20 cellular contexts compared by ENCODE assay signal in genomic region chr3:177959188-177959587, GRCh38.
DNase-seq lines count a peak whose midpoint lies in the region; ATAC-seq and TF ChIP-seq lines count a peak whose summit lies in the region.
"Had no signal": no experiment of that assay in that cellular context is flagged by ENCODE, and none has a peak within 500 bp of the region (broad histone marks: within the 10 kb centered on the region; RNA-seq: fewer than 3 reads in every experiment).

No MANE protein-coding gene starts in this region.

- H3K27me3 ChIP-seq in DOHH2 (ENCODE audit: control insufficient read depth, low read length), result no peaks in the 10 kb centered on the region
- H3K27me3 ChIP-seq in GM23248 (replicated peaks; ENCODE audit: insufficient read depth), result no peaks in the 10 kb centered on the region
- H3K27me3 ChIP-seq: BE2C, BLaER1 had no signal

- H3K4me2 ChIP-seq in DOHH2 (ENCODE audit: low read length), result peak overlapping the region; percentile 55
- H3K4me2 ChIP-seq in GM23248 (ENCODE audit: unreplicated experiment), result no peak overlapping the region
- H3K4me2 ChIP-seq: BLaER1 had no signal

- in situ Hi-C loops in GM23248 (cut with MboI), result no loop called here

- peak overlapping the region; percentile 25 for H3K4me3 ChIP-seq in DOHH2 (ENCODE audit: low read length)
- no peak overlapping the region for H3K4me3 ChIP-seq in GM23248
- H3K4me3 ChIP-seq: BLaER1 had no signal

- no peaks in the 10 kb centered on the region; the same call in 1 of the 2 replicates for H3K36me3 ChIP-seq in DOHH2 (ENCODE audit: control insufficient read depth, low read length)
- H3K36me3 ChIP-seq in GM23248 (ENCODE audit: low read depth), result no peaks in the 10 kb centered on the region
- H3K36me3 ChIP-seq: BE2C, BLaER1 had no signal

- DNase-seq in stimulated activated naive B cell treated with anti-CD40 and anti-IgM and Interleukin-4, amounts not matched to agents 10 μg/mL and 1 μg/mL and 100 μg/mL, for 72 hours, result no peak
- no peak for DNase-seq in stimulated activated CD4-positive, alpha-beta T cell treated with anti-CD3 and anti-CD28 coated beads, Interleukin-12 subunit alpha, Interleukin-12 subunit beta, amount 100 ng/mL, for 4 hours
- DNase-seq in GM23248, result no peak
- DNase-seq in NCI-H2107 (lab: John Stamatoyannopoulos, UW), result no peak
- DNase-seq: 8988T; ACHN; BE2C; C1 segment of cervical spinal cord; Caco-2; Calu3; CD4-positive, alpha-beta memory T cell; CD4-positive, CD25-positive, alpha-beta regulatory T cell; CD8-positive, alpha-beta memory T cell; DMS79 treated with DMSO at 0.1 percent for 48 hours; EL; GDM1 had no signal

- 92 to 94% methylated on average over 5 of the region's 5 CpGs for WGBS in GM23248 (ENCODE audit: low coverage in 1 of 2, low lambda C conversion rate in 2 of 2, missing lambda C conversion rate in 2 of 2), 2 experiments

- H3K9me3 ChIP-seq in DOHH2 (ENCODE audit: control insufficient read depth, insufficient read depth, low read length), result no peaks in the 10 kb centered on the region
- no peaks in the 10 kb centered on the region for H3K9me3 ChIP-seq in GM23248 (ENCODE audit: low read depth)
- H3K9me3 ChIP-seq: BE2C, Caco-2 had no signal

- no peak overlapping the region for H2AFZ ChIP-seq in GM23248

- no peaks in the 10 kb centered on the region for H3K27me3 Mint-ChIP-seq in stimulated activated naive B cell treated with anti-CD40 and anti-IgM and Interleukin-4, amounts not matched to agents 10 μg/mL and 1 μg/mL and 100 μg/mL, for 72 hours
- H3K27me3 Mint-ChIP-seq: CD4-positive, alpha-beta memory T cell; CD4-positive, CD25-positive, alpha-beta regulatory T cell had no signal

- H4K20me1 ChIP-seq in DOHH2 (ENCODE audit: control insufficient read depth, insufficient read depth, low read depth, low read length) (no peaks in the 10 kb centered on the region), GM23248 (ENCODE audit: insufficient read depth) (no peaks in the 10 kb centered on the region)
- H4K20me1 ChIP-seq: BLaER1 had no signal

- H3K9me2 ChIP-seq in DOHH2 (replicated peaks; ENCODE audit: control insufficient read depth, low read length), result no peaks in the 10 kb centered on the region; the same call in 1 of the 2 replicates
- H3K9me2 ChIP-seq in GM23248 (ENCODE audit: insufficient read depth), result no peaks in the 10 kb centered on the region

- H3K4me1 ChIP-seq in DOHH2 (ENCODE audit: control insufficient read depth, low read length) (peaks cover 34% of the 10 kb centered on the region), GM23248 (ENCODE audit: insufficient read depth) (0 out of 2 replicates have a peak, but pooled peaks cover 8% of the 10 kb centered on the region)
- H3K4me1 ChIP-seq: BE2C, Caco-2 had no signal

- H3K27ac ChIP-seq in DOHH2 (ENCODE audit: low read depth, low read length) (peak overlapping the region; percentile 31), GM23248 (no peak overlapping the region)
- H3K27ac ChIP-seq: BLaER1 had no signal

- no peak for TF ChIP-seq CTCF in DOHH2 (IDR thresholded peaks at IDR 0.05; ENCODE audit: low read depth, low read length, poor library complexity, severe bottlenecking)

- H3F3A ChIP-seq in DOHH2 (ENCODE audit: control insufficient read depth, insufficient read depth) (no peaks in the 10 kb centered on the region), GM23248 (ENCODE audit: insufficient read depth) (no peaks in the 10 kb centered on the region)

- no peaks in the 10 kb centered on the region for H3K79me2 ChIP-seq in DOHH2 (ENCODE audit: control insufficient read depth, low read length)
- H3K79me2 ChIP-seq in GM23248 (ENCODE audit: insufficient read depth), result no peaks in the 10 kb centered on the region

- H3K4me1 Mint-ChIP-seq in stimulated activated naive B cell treated with anti-CD40 and anti-IgM and Interleukin-4, amounts not matched to agents 10 μg/mL and 1 μg/mL and 100 μg/mL, for 72 hours, result peaks cover 12 to 17% of the 10 kb centered on the region in 2 donors
- H3K4me1 Mint-ChIP-seq: CD4-positive, alpha-beta memory T cell; CD4-positive, CD25-positive, alpha-beta regulatory T cell; CD8-positive, alpha-beta memory T cell had no signal

- H3K4me3 Mint-ChIP-seq in stimulated activated naive B cell treated with anti-CD40 and anti-IgM and Interleukin-4, amounts not matched to agents 10 μg/mL and 1 μg/mL and 100 μg/mL, for 72 hours, result no peak overlapping the region
- H3K4me3 Mint-ChIP-seq: CD14-positive monocyte; CD4-positive, alpha-beta memory T cell; CD4-positive, CD25-positive, alpha-beta regulatory T cell; CD8-positive, alpha-beta memory T cell had no signal

- H3K9ac ChIP-seq in GM23248, result no peak overlapping the region
- H3K9ac ChIP-seq: BLaER1 had no signal

- H3K9me3 Mint-ChIP-seq in stimulated activated naive B cell treated with anti-CD40 and anti-IgM and Interleukin-4, amounts not matched to agents 10 μg/mL and 1 μg/mL and 100 μg/mL, for 72 hours, result no peaks in the 10 kb centered on the region
- H3K9me3 Mint-ChIP-seq: CD4-positive, alpha-beta memory T cell; CD4-positive, CD25-positive, alpha-beta regulatory T cell; CD8-positive, alpha-beta memory T cell had no signal

- peak; percentile 42 for ATAC-seq in HG03469 (IDR thresholded peaks at IDR 0.05; ENCODE audit: unreplicated experiment)
- ATAC-seq in stimulated activated naive B cell treated with anti-CD40 and anti-IgM and Interleukin-4, amounts not matched to agents 10 μg/mL and 1 μg/mL and 100 μg/mL, for 72 hours (replicated peaks), result peak; percentile 56 to 68

- no peak overlapping the region for H3K27ac Mint-ChIP-seq in stimulated activated naive B cell treated with anti-CD40 and anti-IgM and Interleukin-4, amounts not matched to agents 10 μg/mL and 1 μg/mL and 100 μg/mL, for 72 hours
- H3K27ac Mint-ChIP-seq: CD14-positive monocyte; CD4-positive, alpha-beta memory T cell; CD4-positive, CD25-positive, alpha-beta regulatory T cell had no signal

- no peaks in the 10 kb centered on the region for H3K36me3 Mint-ChIP-seq in stimulated activated naive B cell treated with anti-CD40 and anti-IgM and Interleukin-4, amounts not matched to agents 10 μg/mL and 1 μg/mL and 100 μg/mL, for 72 hours
- H3K36me3 Mint-ChIP-seq: CD14-positive monocyte; CD4-positive, alpha-beta memory T cell; CD4-positive, CD25-positive, alpha-beta regulatory T cell; CD8-positive, alpha-beta memory T cell had no signal
